Comparison of ENCODE assay signal across 19 cellular contexts in the genomic region with DNA sequence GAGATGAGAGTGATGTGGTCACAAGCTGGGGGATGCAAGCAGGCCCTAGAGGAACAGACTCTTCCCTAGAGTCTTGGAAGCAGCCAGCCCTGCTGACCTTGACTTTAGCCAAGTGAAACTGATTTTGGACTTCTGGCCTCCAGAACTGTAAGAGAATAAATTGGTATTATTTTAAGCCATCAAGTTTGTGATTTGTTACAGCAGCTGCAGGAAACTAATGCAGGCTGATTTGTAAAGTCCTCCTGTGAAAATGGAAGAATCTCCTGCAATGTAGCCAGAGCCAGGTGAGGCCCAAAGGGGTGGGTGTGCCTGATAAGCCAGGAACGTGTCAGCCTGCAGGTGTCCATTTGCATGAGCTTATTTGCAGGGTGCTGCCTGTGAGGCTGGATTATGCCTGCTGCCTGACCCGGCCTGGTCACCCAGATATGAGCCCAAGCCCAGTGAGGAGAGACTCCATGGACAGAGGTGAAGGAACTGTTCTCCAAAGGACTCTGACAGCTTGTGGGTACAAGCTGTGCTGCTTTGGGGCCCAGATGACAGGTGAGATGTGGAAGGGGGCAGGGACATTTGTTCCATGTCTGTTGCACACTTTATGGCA. TPM values are rescaled to one million over a fixed set of nuclear protein-coding genes. Genes with fewer than 3 reads are reported as not detected.
DNase-seq lines count a peak whose midpoint lies in the region; ATAC-seq and TF ChIP-seq lines count a peak whose summit lies in the region.
"Had no signal": no experiment of that assay in that cellular context is flagged by ENCODE, and none has a peak within 500 bp of the region (broad histone marks: within the 10 kb centered on the region; RNA-seq: fewer than 3 reads in every experiment).

No MANE protein-coding gene starts in this region.

- H3K27me3 ChIP-seq in Peyer's patch (no peaks in the 10 kb centered on the region), mucosa of stomach (ENCODE audit: control insufficient read depth, insufficient read depth, low read length) (no peaks in the 10 kb centered on the region), suprapubic skin (no peaks in the 10 kb centered on the region), tibial nerve (no peaks in the 10 kb centered on the region)

- H3K27ac ChIP-seq in Peyer's patch (peak overlapping the region in 3 of 4 donors; percentile 72 to 83 (median 83)), suprapubic skin (peak overlapping the region; percentile 72), tibial nerve (no peak overlapping the region)
- H3K27ac ChIP-seq: HL-60 had no signal

- no peak overlapping the region for H3K27ac Mint-ChIP-seq in natural killer cell treated with Interleukin-12 subunit alpha and Interleukin-12 subunit beta and Interleukin-15 and Interleukin-18, amount 100 ng/mL, for 72 hours

- no peak for ATAC-seq in natural killer cell treated with Interleukin-12 subunit alpha and Interleukin-12 subunit beta and Interleukin-15 and Interleukin-18, amount 100 ng/mL, for 72 hours
- no peak for ATAC-seq in GM21528 (IDR thresholded peaks at IDR 0.05; ENCODE audit: low FRiP score, unreplicated experiment)
- ATAC-seq: SK-N-SH treated with all-trans-retinoic acid at 6 μM for 48 hours had no signal

- no peak overlapping the region for H3K4me3 ChIP-seq in Peyer's patch
- H3K4me3 ChIP-seq in mucosa of stomach (ENCODE audit: low read length), result peak overlapping the region; percentile 2
- H3K4me3 ChIP-seq in suprapubic skin, result no peak overlapping the region
- H3K4me3 ChIP-seq in tibial nerve, result no peak overlapping the region
- H3K4me3 ChIP-seq: HAP-1 had no signal

- no peaks in the 10 kb centered on the region for H3K9me3 ChIP-seq in Peyer's patch
- H3K9me3 ChIP-seq in mucosa of stomach (ENCODE audit: control insufficient read depth, low read length), result no peaks in the 10 kb centered on the region
- no peaks in the 10 kb centered on the region for H3K9me3 ChIP-seq in suprapubic skin
- H3K9me3 ChIP-seq in tibial nerve, result peaks cover 0 to 13% (median 0%) of the 10 kb centered on the region in 4 donors
- H3K9me3 ChIP-seq: HAP-1 had no signal

- H3K9ac ChIP-seq in mucosa of stomach (ENCODE audit: low read length), result no peak overlapping the region

- H3K36me3 Mint-ChIP-seq in natural killer cell treated with Interleukin-12 subunit alpha and Interleukin-12 subunit beta and Interleukin-15 and Interleukin-18, amount 100 ng/mL, for 72 hours, result no peaks in the 10 kb centered on the region

- H3K36me3 ChIP-seq in Peyer's patch (no peaks in the 10 kb centered on the region), mucosa of stomach (ENCODE audit: control insufficient read depth, insufficient read depth, low read length) (no peaks in the 10 kb centered on the region), suprapubic skin (no peaks in the 10 kb centered on the region), tibial nerve (no peaks in the 10 kb centered on the region)
- H3K36me3 ChIP-seq: HAP-1 had no signal

- no peaks in the 10 kb centered on the region for H3K9me3 Mint-ChIP-seq in natural killer cell treated with Interleukin-12 subunit alpha and Interleukin-12 subunit beta and Interleukin-15 and Interleukin-18, amount 100 ng/mL, for 72 hours

- TF ChIP-seq EP300 in suprapubic skin (IDR thresholded peaks at IDR 0.05) (no peak), tibial nerve (IDR thresholded peaks at IDR 0.05) (no peak)

- no peak for TF ChIP-seq POLR2A in Peyer's patch (IDR thresholded peaks at IDR 0.05)
- no peak for TF ChIP-seq POLR2A in suprapubic skin (IDR thresholded peaks at IDR 0.05)
- TF ChIP-seq POLR2A in tibial nerve (IDR thresholded peaks at IDR 0.05), result no peak

- H3K4me1 ChIP-seq in Peyer's patch (peaks cover 0 to 18% (median 3%) of the 10 kb centered on the region in 4 donors), mucosa of stomach (ENCODE audit: control insufficient read depth, insufficient read depth, low read length) (peaks cover 63% of the 10 kb centered on the region), suprapubic skin (peaks cover 16% of the 10 kb centered on the region), tibial nerve (peaks cover 0 to 2% (median under 1%) of the 10 kb centered on the region in 4 donors)
- H3K4me1 ChIP-seq: HAP-1 had no signal

- TF ChIP-seq CTCF in Peyer's patch (IDR thresholded peaks at IDR 0.05) (no peak), suprapubic skin (IDR thresholded peaks at IDR 0.05) (no peak), tibial nerve (IDR thresholded peaks at IDR 0.05) (no peak)

- peak; percentile 22 for DNase-seq in NCI-H510A treated with DMSO at 0.1 percent for 48 hours (lab: John Stamatoyannopoulos, UW)
- no peak for DNase-seq in NCI-H510A (lab: John Stamatoyannopoulos, UW)
- peak in 1 of 3 donors; percentile 53 for DNase-seq in Peyer's patch
- no peak for DNase-seq in suprapubic skin (ENCODE audit: low spot score in 2 of 2)
- no peak for DNase-seq in natural killer cell treated with Interleukin-12 subunit alpha and Interleukin-12 subunit beta and Interleukin-15 and Interleukin-18, amount 100 ng/mL, for 72 hours (ENCODE audit: low spot score)
- DNase-seq in tibial nerve (ENCODE audit: low spot score in 2 of 2), result no peak
- DNase-seq: DMS 273 treated with DMSO at 0.1 percent for 48 hours, KBM-7, NCI-H1092 treated with DMSO at 0.1 percent for 48 hours, NCI-H1694, NCI-H2081, NCI-H446, NCI-H748 treated with DMSO at 0.1 percent for 48 hours, SIG-M5 had no signal

- H3K4me3 Mint-ChIP-seq in natural killer cell treated with Interleukin-12 subunit alpha and Interleukin-12 subunit beta and Interleukin-15 and Interleukin-18, amount 100 ng/mL, for 72 hours, result no peak overlapping the region

- no peaks in the 10 kb centered on the region for H3K4me1 Mint-ChIP-seq in natural killer cell treated with Interleukin-12 subunit alpha and Interleukin-12 subunit beta and Interleukin-15 and Interleukin-18, amount 100 ng/mL, for 72 hours (ENCODE audit: low read depth in 2 of 2)

- WGBS in suprapubic skin, result no CpG with 5 or more reads among the region's 2 CpGs
- WGBS in tibial nerve, 2 donors, result 59 to 72% methylated on average over 2 of the region's 2 CpGs

- peaks cover 0 to 3% of the 10 kb centered on the region in 2 donors for H3K27me3 Mint-ChIP-seq in natural killer cell treated with Interleukin-12 subunit alpha and Interleukin-12 subunit beta and Interleukin-15 and Interleukin-18, amount 100 ng/mL, for 72 hours

RNA-seq across cellular contexts. Expression of a gene that starts 24.7 kb away (rescaled TPM):
- 10 to 100 TPM; 15.7 to 62.0 (median 43.9) TPM for total RNA-seq in Peyer's patch
- 10 to 100 TPM; 68.2 to 91.6 (median 78.8) TPM for total RNA-seq in suprapubic skin
- total RNA-seq in natural killer cell treated with Interleukin-12 subunit alpha and Interleukin-12 subunit beta and Interleukin-15 and Interleukin-18, amount 100 ng/mL, for 72 hours, result 1 to 10 TPM; 4.4 to 7.9 TPM
- 10 to 100 TPM; 19.2 to 52.2 (median 35.0) TPM for total RNA-seq in tibial nerve

Comparison
In these comparisons a context has a peak if more than half of its experiments do, and no peak if none do; other contexts are left out.
1. H3K27ac ChIP-seq: peak in Peyer's patch (3 of 4) and suprapubic skin (single experiment); none in tibial nerve (0 of 4).